ENCODE assay signal across 18 cellular contexts in genomic region chrX:70016513-70016912, GRCh38. TPM values are rescaled to one million over a fixed set of nuclear protein-coding genes. Genes with fewer than 3 reads are reported as not detected.
DNase-seq lines count a peak whose midpoint lies in the region; ATAC-seq, FAIRE-seq and TF ChIP-seq lines count a peak whose summit lies in the region.
"Had no signal": no experiment of that assay in that cellular context is flagged by ENCODE, and none has a peak within 500 bp of the region (broad histone marks: within the 10 kb centered on the region; RNA-seq: fewer than 3 reads in every experiment).

No MANE protein-coding gene starts in this region.

- H3K4me1 ChIP-seq in right atrium auricular region, result no peaks in the 10 kb centered on the region

- H3K9me3 Mint-ChIP-seq in activated CD4-positive, alpha-beta T cell treated with anti-CD3 and anti-CD28 coated beads, Interleukin-2, amount 10 ng/mL, durations not matched to agents 24 days and 14 days, result no peaks in the 10 kb centered on the region
- H3K9me3 Mint-ChIP-seq in stimulated activated naive CD8-positive, alpha-beta T cell treated with anti-CD3 and anti-CD28 coated beads, Interleukin-15, amount 100 ng/mL, for 72 hours, result no peaks in the 10 kb centered on the region

- peak overlapping the region; percentile 14 for H3K4me3 Mint-ChIP-seq in activated CD4-positive, alpha-beta T cell treated with anti-CD3 and anti-CD28 coated beads, Interleukin-2, amount 10 ng/mL, durations not matched to agents 24 days and 14 days
- peak overlapping the region in 1 of 2 donors; percentile 19 for H3K4me3 Mint-ChIP-seq in stimulated activated naive CD8-positive, alpha-beta T cell treated with anti-CD3 and anti-CD28 coated beads, Interleukin-15, amount 100 ng/mL, for 72 hours

- H3K4me1 Mint-ChIP-seq in activated CD4-positive, alpha-beta T cell treated with anti-CD3 and anti-CD28 coated beads, Interleukin-2, amount 10 ng/mL, durations not matched to agents 24 days and 14 days, result peaks cover 11% of the 10 kb centered on the region
- H3K4me1 Mint-ChIP-seq in stimulated activated naive CD8-positive, alpha-beta T cell treated with anti-CD3 and anti-CD28 coated beads, Interleukin-15, amount 100 ng/mL, for 72 hours, result peaks cover 13% of the 10 kb centered on the region

- H3K4me3 ChIP-seq in right atrium auricular region, result no peak overlapping the region
- H3K4me3 ChIP-seq: HAP-1, MG63, PC-9 had no signal

- TF ChIP-seq CTCF in right atrium auricular region (IDR thresholded peaks at IDR 0.05), result no peak
- no peak for TF ChIP-seq CTCF in omental fat pad (IDR thresholded peaks at IDR 0.05)

- intact Hi-C loops in activated CD4-positive, alpha-beta T cell treated with anti-CD3 and anti-CD28 coated beads, Interleukin-2, amount 10 ng/mL, durations not matched to agents 24 days and 14 days (cut with micrococcal nuclease), result no loop called here

- no peaks in the 10 kb centered on the region for H3K36me3 Mint-ChIP-seq in activated CD4-positive, alpha-beta T cell treated with anti-CD3 and anti-CD28 coated beads, Interleukin-2, amount 10 ng/mL, durations not matched to agents 24 days and 14 days (ENCODE audit: low read depth)

- DNase-seq in activated CD4-positive, alpha-beta T cell treated with anti-CD3 and anti-CD28 coated beads, Interleukin-2, amount 10 ng/mL, durations not matched to agents 24 days and 14 days, result no peak
- no peak for DNase-seq in activated CD4-positive, alpha-beta T cell treated with anti-CD3 and anti-CD28 coated beads for 1 hour
- DNase-seq in stimulated activated naive CD8-positive, alpha-beta T cell treated with anti-CD3 and anti-CD28 coated beads, Interleukin-15, amount 100 ng/mL, for 72 hours, result no peak
- no peak for DNase-seq in stimulated activated naive CD8-positive, alpha-beta T cell treated with anti-CD3 and anti-CD28 coated beads, Interleukin-15, Interleukin-2, amounts not matched to agents 100 U/mL and 50 U/mL, for 24 hours
- no peak for DNase-seq in NCI-H2227 treated with DMSO at 0.1 percent for 48 hours (lab: John Stamatoyannopoulos, UW)
- no peak for DNase-seq in right atrium auricular region (ENCODE audit: low spot score)
- DNase-seq in omental fat pad (ENCODE audit: low spot score), result no peak
- DNase-seq: C1 segment of cervical spinal cord, DMS79 treated with DMSO at 0.1 percent for 48 hours, MG63, NCI-H1092 treated with DMSO at 0.1 percent for 48 hours, NCI-H1694 treated with DMSO at 0.1 percent for 48 hours, PC-9 had no signal

- peaks cover 0 to 11% of the 10 kb centered on the region in 2 donors for H3K9me3 ChIP-seq in right atrium auricular region
- H3K9me3 ChIP-seq: MG63 had no signal

- no peaks in the 10 kb centered on the region for H3K36me3 ChIP-seq in right atrium auricular region
- H3K36me3 ChIP-seq: HAP-1, MG63 had no signal

- no peak overlapping the region for H3K27ac ChIP-seq in right atrium auricular region
- H3K27ac ChIP-seq: 22Rv1, PC-9 had no signal

- peak; percentile 33 for FAIRE-seq in colon (lab: Jason Lieb, UNC)
- FAIRE-seq: G401.6, GM12891 had no signal

- H3K27ac Mint-ChIP-seq in activated CD4-positive, alpha-beta T cell treated with anti-CD3 and anti-CD28 coated beads, Interleukin-2, amount 10 ng/mL, durations not matched to agents 24 days and 14 days, result peak overlapping the region; percentile 6
- H3K27ac Mint-ChIP-seq in stimulated activated naive CD8-positive, alpha-beta T cell treated with anti-CD3 and anti-CD28 coated beads, Interleukin-15, amount 100 ng/mL, for 72 hours, result no peak overlapping the region

- ATAC-seq in stimulated activated naive CD8-positive, alpha-beta T cell treated with anti-CD3 and anti-CD28 coated beads, Interleukin-15, amount 100 ng/mL, for 72 hours, result peak; percentile 85
- no peak for ATAC-seq in stimulated activated naive CD8-positive, alpha-beta T cell treated with anti-CD3 and anti-CD28 coated beads, Interleukin-15, Interleukin-2, amounts not matched to agents 100 U/mL and 50 U/mL, for 24 hours
- ATAC-seq in omental fat pad (ENCODE audit: low FRiP score), result no peak

- no peaks in the 10 kb centered on the region for H3K27me3 ChIP-seq in right atrium auricular region
- H3K27me3 ChIP-seq: MG63 had no signal

- H3K27me3 Mint-ChIP-seq in activated CD4-positive, alpha-beta T cell treated with anti-CD3 and anti-CD28 coated beads, Interleukin-2, amount 10 ng/mL, durations not matched to agents 24 days and 14 days, result no peaks in the 10 kb centered on the region
- H3K27me3 Mint-ChIP-seq in stimulated activated naive CD8-positive, alpha-beta T cell treated with anti-CD3 and anti-CD28 coated beads, Interleukin-15, amount 100 ng/mL, for 72 hours, result no peaks in the 10 kb centered on the region

RNA-seq across cellular contexts. Expression of gene AWAT2, which starts 33.2 kb away (rescaled TPM):
- not detected in 2 replicates for total RNA-seq in activated CD4-positive, alpha-beta T cell treated with anti-CD3 and anti-CD28 coated beads, Interleukin-2, amount 10 ng/mL, durations not matched to agents 24 days and 14 days
- not detected for total RNA-seq in right atrium auricular region
- total RNA-seq in omental fat pad, result not detected
- total RNA-seq: PC-9 had no signal

RNA-seq across cellular contexts. Expression of gene OTUD6A, which starts 45.7 kb away (rescaled TPM):
- not detected in 2 replicates for total RNA-seq in activated CD4-positive, alpha-beta T cell treated with anti-CD3 and anti-CD28 coated beads, Interleukin-2, amount 10 ng/mL, durations not matched to agents 24 days and 14 days
- not detected for total RNA-seq in right atrium auricular region
- not detected for total RNA-seq in omental fat pad
- total RNA-seq: PC-9 had no signal
